18 cellular contexts compared by ENCODE assay signal in genomic region chr7:139117599-139118233, GRCh38. TPM values are rescaled to one million over a fixed set of nuclear protein-coding genes. Genes with fewer than 3 reads are reported as not detected.
DNase-seq lines count a peak whose midpoint lies in the region; ATAC-seq, FAIRE-seq and TF ChIP-seq lines count a peak whose summit lies in the region.
"Had no signal": no experiment of that assay in that cellular context is flagged by ENCODE, and none has a peak within 500 bp of the region (broad histone marks: within the 10 kb centered on the region; RNA-seq: fewer than 3 reads in every experiment).

No MANE protein-coding gene starts in this region.

- ATAC-seq in T-helper 17 cell: no peak
- no peak for ATAC-seq in GM21390 (IDR thresholded peaks at IDR 0.05; ENCODE audit: unreplicated experiment)
- ATAC-seq: heart left ventricle had no signal

- no peaks in the 10 kb centered on the region for H3K36me3 ChIP-seq in keratinocyte (ENCODE audit: control insufficient read depth in 2 of 2, extremely low read depth in 1 of 2, insufficient read depth in 2 of 2, low read length in 2 of 2)
- no peaks in the 10 kb centered on the region for H3K36me3 ChIP-seq in mesenchymal stem cell (ENCODE audit: control insufficient read depth in 1 of 2, insufficient read depth in 2 of 2, low read depth in 1 of 2, low read length in 2 of 2)
- H3K36me3 ChIP-seq: esophagus squamous epithelium, HAP-1, heart left ventricle had no signal

- intact Hi-C loops in CD14-positive monocyte (cut with micrococcal nuclease): loop anchor here in 1 of 2 donors (10.0 kb wide), 1 partner anchor 227 kb away; the partner anchor contains the start of gene FMC1

- no peak overlapping the region for H2BK5ac ChIP-seq in mesenchymal stem cell (ENCODE audit: low read depth, low read length, poor library complexity, severe bottlenecking)

- no peaks in the 10 kb centered on the region for H4K20me1 ChIP-seq in keratinocyte (ENCODE audit: control insufficient read depth, extremely low read depth, insufficient read depth, low read length)

- no peak overlapping the region for H4K91ac ChIP-seq in mesenchymal stem cell (ENCODE audit: low read length)

- H3K18ac ChIP-seq in mesenchymal stem cell (ENCODE audit: low read depth in 1 of 2, low read length in 2 of 2): no peak overlapping the region

- H3K27ac ChIP-seq in keratinocyte (ENCODE audit: control insufficient read depth, insufficient read depth, low read length): no peak overlapping the region
- H3K27ac ChIP-seq in mesenchymal stem cell (ENCODE audit: low read length, poor library complexity, severe bottlenecking): no peak overlapping the region

- H3K4me2 ChIP-seq in keratinocyte (ENCODE audit: control insufficient read depth, extremely low read depth, insufficient read depth, low read depth, low read length): peak overlapping the region; percentile 84
- no peak overlapping the region for H3K4me2 ChIP-seq in mesenchymal stem cell (ENCODE audit: low read length, poor library complexity, severe bottlenecking)

- WGBS in mesenchymal stem cell: 97% methylated on average over 4 of the region's 5 CpGs

- peaks cover 15% of the 10 kb centered on the region for H3K4me1 ChIP-seq in keratinocyte (ENCODE audit: control insufficient read depth, extremely low read depth, insufficient read depth, low read length)
- peaks cover 4% of the 10 kb centered on the region for H3K4me1 ChIP-seq in mesenchymal stem cell (ENCODE audit: control insufficient read depth, insufficient read depth, low read depth, low read length)

- no peaks in the 10 kb centered on the region for H3K36me3 Mint-ChIP-seq in T-helper 1 cell treated with Interleukin-12 subunit alpha and Interleukin-12 subunit beta and Interleukin-4 antibody, amounts not matched to agents 30 μg/mL and 1 μg/mL, for 36 hours (ENCODE audit: low read depth)
- H3K36me3 Mint-ChIP-seq in CD14-positive monocyte (no peaks in the 10 kb centered on the region), T-helper 17 cell (ENCODE audit: low read depth) (no peaks in the 10 kb centered on the region), immature natural killer cell (peaks cover 0 to 3% (median 0%) of the 10 kb centered on the region in 3 donors)
- H3K36me3 Mint-ChIP-seq: brain, mesothelial cell of epicardium had no signal

- H3K23ac ChIP-seq in mesenchymal stem cell (ENCODE audit: low read length in 2 of 2): no peak overlapping the region

- no peak overlapping the region for H3K27ac Mint-ChIP-seq in T-helper 1 cell treated with Interleukin-12 subunit alpha and Interleukin-12 subunit beta and Interleukin-4 antibody, amounts not matched to agents 30 μg/mL and 1 μg/mL, for 36 hours
- H3K27ac Mint-ChIP-seq in CD14-positive monocyte (peak overlapping the region in 4 of 7 donors; percentile 27 to 74 (median 60)), T-helper 17 cell (peak overlapping the region; percentile 89), immature natural killer cell (peak overlapping the region in 1 of 6 donors; percentile 2)
- H3K27ac Mint-ChIP-seq: brain, mesothelial cell of epicardium had no signal

- no peak overlapping the region for H3K14ac ChIP-seq in mesenchymal stem cell (ENCODE audit: low read length in 2 of 2)

- no peak for DNase-seq in T-helper 1 cell
- DNase-seq in CD14-positive monocyte (ENCODE audit: low spot score): no peak
- no peak for DNase-seq in T-helper 17 cell
- DNase-seq in keratinocyte (ENCODE audit: low read depth, low spot score): no peak
- no peak for DNase-seq in immature natural killer cell
- DNase-seq in mesenchymal stem cell: no peak
- DNase-seq: activated CD4-positive, alpha-beta T cell treated with anti-CD3 and anti-CD28 coated beads, Interleukin-2, amount 10 ng/mL, durations not matched to agents 7 days and 5 days; activated gamma-delta T cell; esophagus squamous epithelium; heart left ventricle; kidney; NCI-H82 had no signal

- H3K9me1 ChIP-seq in keratinocyte (ENCODE audit: control insufficient read depth, extremely low read depth, insufficient read depth, low read length): no peaks in the 10 kb centered on the region

- H3K4me3 ChIP-seq in keratinocyte (ENCODE audit: control insufficient read depth in 2 of 3, extremely low read depth in 1 of 3, insufficient read depth in 2 of 3, low read depth in 1 of 3, low read length in 3 of 3) (no peak overlapping the region), mesenchymal stem cell (ENCODE audit: insufficient read depth in 1 of 2, low read depth in 1 of 2, low read length in 2 of 2) (no peak overlapping the region)
- H3K4me3 ChIP-seq: HAP-1 had no signal

- no peak overlapping the region for H2AK5ac ChIP-seq in mesenchymal stem cell (ENCODE audit: low read length, severe bottlenecking)

- H4K8ac ChIP-seq in mesenchymal stem cell (ENCODE audit: low read length): no peak overlapping the region

- no peaks in the 10 kb centered on the region for H3K27me3 Mint-ChIP-seq in T-helper 1 cell treated with Interleukin-12 subunit alpha and Interleukin-12 subunit beta and Interleukin-4 antibody, amounts not matched to agents 30 μg/mL and 1 μg/mL, for 36 hours (ENCODE audit: low read depth)
- H3K27me3 Mint-ChIP-seq in CD14-positive monocyte (ENCODE audit: low read depth in 3 of 3): peaks cover 0 to 8% (median 3%) of the 10 kb centered on the region in 3 donors
- no peaks in the 10 kb centered on the region for H3K27me3 Mint-ChIP-seq in T-helper 17 cell
- H3K27me3 Mint-ChIP-seq in immature natural killer cell (ENCODE audit: low read depth in 3 of 3): peaks cover 0 to 7% (median 4%) of the 10 kb centered on the region in 3 donors
- H3K27me3 Mint-ChIP-seq: activated CD4-positive, alpha-beta T cell treated with anti-CD3 and anti-CD28 coated beads, Interleukin-2, amount 10 ng/mL, durations not matched to agents 7 days and 5 days had no signal

- H2BK12ac ChIP-seq in mesenchymal stem cell (ENCODE audit: low read length in 2 of 2): no peak overlapping the region

- peaks cover 3% of the 10 kb centered on the region for H3K27me3 ChIP-seq in keratinocyte (ENCODE audit: control insufficient read depth, extremely low read depth, insufficient read depth, low read length)
- H3K27me3 ChIP-seq in mesenchymal stem cell (ENCODE audit: control insufficient read depth in 1 of 2, insufficient read depth in 1 of 2, low read length in 2 of 2): peaks cover 0 to 3% of the 10 kb centered on the region in 2 experiments
- H3K27me3 ChIP-seq: esophagus squamous epithelium had no signal

- no peak overlapping the region for H2BK120ac ChIP-seq in mesenchymal stem cell (ENCODE audit: low read depth, low read length)

- H3K9me3 ChIP-seq in T-helper 17 cell (ENCODE audit: control insufficient read depth, low read length, poor library complexity, severe bottlenecking) (no peaks in the 10 kb centered on the region), keratinocyte (ENCODE audit: control insufficient read depth, low read depth, low read length) (no peaks in the 10 kb centered on the region), mesenchymal stem cell (ENCODE audit: control insufficient read depth, low read length) (no peaks in the 10 kb centered on the region)
- H3K9me3 ChIP-seq: esophagus squamous epithelium, HAP-1, heart left ventricle had no signal

- H3K79me1 ChIP-seq in mesenchymal stem cell (replicated peaks; ENCODE audit: low read length, poor library complexity, severe bottlenecking): no peaks in the 10 kb centered on the region

- no peaks in the 10 kb centered on the region for H3K79me2 ChIP-seq in keratinocyte (ENCODE audit: control insufficient read depth, insufficient read depth, low read length)

- no peak overlapping the region for H3K4ac ChIP-seq in mesenchymal stem cell (ENCODE audit: low read depth in 1 of 2, low read length in 2 of 2)

- no peak for FAIRE-seq in keratinocyte (lab: Jason Lieb, UNC)
- FAIRE-seq: A204.1, kidney had no signal

- H3K9ac ChIP-seq in keratinocyte (ENCODE audit: control insufficient read depth, extremely low read depth, insufficient read depth, low read length): no peak overlapping the region
- no peak overlapping the region for H3K9ac ChIP-seq in mesenchymal stem cell (ENCODE audit: low read length)

- dilution Hi-C loops in keratinocyte (cut with MboI; ENCODE audit: extremely low pct_ligation_motif_present, low sequenced_read_pairs): no loop called here

- no peak overlapping the region for H2BK15ac ChIP-seq in mesenchymal stem cell (ENCODE audit: low read depth, poor library complexity, severe bottlenecking)

- H2AFZ ChIP-seq in keratinocyte (ENCODE audit: control insufficient read depth, low read length) (no peak overlapping the region), mesenchymal stem cell (ENCODE audit: low read depth, low read length) (no peak overlapping the region)

- no peaks in the 10 kb centered on the region for H3K9me3 Mint-ChIP-seq in T-helper 1 cell treated with Interleukin-12 subunit alpha and Interleukin-12 subunit beta and Interleukin-4 antibody, amounts not matched to agents 30 μg/mL and 1 μg/mL, for 36 hours
- H3K9me3 Mint-ChIP-seq in CD14-positive monocyte (peaks cover 0 to 1% (median 0%) of the 10 kb centered on the region in 7 donors), immature natural killer cell (no peaks in the 10 kb centered on the region)
- H3K9me3 Mint-ChIP-seq: activated CD4-positive, alpha-beta T cell treated with anti-CD3 and anti-CD28 coated beads, Interleukin-2, amount 10 ng/mL, durations not matched to agents 7 days and 5 days; brain; mesothelial cell of epicardium had no signal

- TF ChIP-seq CTCF in CD14-positive monocyte (IDR thresholded peaks at IDR 0.05) (no peak), keratinocyte (optimal IDR thresholded peaks at IDR 0.05 in 1 of 3, IDR thresholded peaks at IDR 0.05 in 1 of 3, conservative IDR thresholded peaks at IDR 0.05 in 1 of 3; ENCODE audit: extremely low read depth in 1 of 3, insufficient read depth in 2 of 3, low read length in 3 of 3) (no peak)

- peak overlapping the region; percentile 54 for H3K4me3 Mint-ChIP-seq in T-helper 1 cell treated with Interleukin-12 subunit alpha and Interleukin-12 subunit beta and Interleukin-4 antibody, amounts not matched to agents 30 μg/mL and 1 μg/mL, for 36 hours
- H3K4me3 Mint-ChIP-seq in CD14-positive monocyte (peak overlapping the region; percentile 63 to 94), T-helper 17 cell (peak overlapping the region; percentile 88), immature natural killer cell (no peak overlapping the region)
- H3K4me3 Mint-ChIP-seq: brain, mesothelial cell of epicardium had no signal

- peaks cover 27% of the 10 kb centered on the region for H3K4me1 Mint-ChIP-seq in T-helper 1 cell treated with Interleukin-12 subunit alpha and Interleukin-12 subunit beta and Interleukin-4 antibody, amounts not matched to agents 30 μg/mL and 1 μg/mL, for 36 hours (ENCODE audit: low read depth)
- H3K4me1 Mint-ChIP-seq in CD14-positive monocyte (peaks cover 27% of the 10 kb centered on the region), T-helper 17 cell (peaks cover 29% of the 10 kb centered on the region), immature natural killer cell (peaks cover 6 to 14% of the 10 kb centered on the region in 2 donors)
- H3K4me1 Mint-ChIP-seq: brain had no signal

RNA-seq across cellular contexts. Expression of gene ZC3HAV1, which starts 8.2 kb away (rescaled TPM):
- 10 to 100 TPM; 21.2 to 30.2 TPM for polyA plus RNA-seq in CD14-positive monocyte
- total RNA-seq in T-helper 17 cell: 100 to 1,000 TPM; 154 to 177 TPM
- 21.4 to 46.1 TPM (median 31.7 TPM) in 3 replicates for polyA plus RNA-seq in keratinocyte
- 8.2 TPM for polyA plus RNA-seq in keratinocyte (2011; ENCODE audit: low read depth)
- polyA plus RNA-seq in keratinocyte (2011; cell fraction: cytosol; rRNA removed): 18.8 and 29.8 TPM in 2 replicates
- polyA plus RNA-seq in keratinocyte (2011; cell fraction: nucleus; rRNA removed): 38.7 and 43.4 TPM in 2 replicates
- 9.0 and 33.4 TPM in 2 replicates for polyA plus RNA-seq in keratinocyte (2012; ENCODE audit: low replicate concordance)
- 43.9 to 50.8 TPM (median 50.1 TPM) in 3 replicates for polyA minus RNA-seq in keratinocyte
- polyA minus RNA-seq in keratinocyte (2011; cell fraction: cytosol; rRNA and poly(A)+ RNA removed): 30.9 TPM
- 44.0 and 65.2 TPM in 2 replicates for polyA minus RNA-seq in keratinocyte (2011; cell fraction: nucleus; rRNA and poly(A)+ RNA removed)
- polyA plus RNA-seq in immature natural killer cell: 100 to 1,000 TPM in 1 of 3 donors, 10 to 100 TPM in 2; 69.4 to 121 (median 74.5) TPM
- 26.4 TPM for polyA plus RNA-seq in mesenchymal stem cell (2013, experiment 1 of 2)
- polyA plus RNA-seq in mesenchymal stem cell (2013, experiment 2 of 2): 25.0 TPM

Comparison
In these comparisons a context has a peak if more than half of its experiments do, and no peak if none do; other contexts are left out.
1. H3K4me3 Mint-ChIP-seq: peak in T-helper 1 cell treated with Interleukin-12 subunit alpha and Interleukin-12 subunit beta and Interleukin-4 antibody, amounts not matched to agents 30 μg/mL and 1 μg/mL, for 36 hours (single experiment), CD14-positive monocyte (2 of 2) and T-helper 17 cell (single experiment); none in immature natural killer cell (0 of 5).